Comparison of ENCODE assay signal across 18 cellular contexts in genomic region chr9:98189412-98189811, GRCh38. TPM values are rescaled to one million over a fixed set of nuclear protein-coding genes. Genes with fewer than 3 reads are reported as not detected.
DNase-seq lines count a peak whose midpoint lies in the region; ATAC-seq, FAIRE-seq and TF ChIP-seq lines count a peak whose summit lies in the region.
"Had no signal": no experiment of that assay in that cellular context is flagged by ENCODE, and none has a peak within 500 bp of the region (broad histone marks: within the 10 kb centered on the region; RNA-seq: fewer than 3 reads in every experiment).

No MANE protein-coding gene starts in this region.

- H3K9me1 ChIP-seq in K562 (ENCODE audit: control insufficient read depth, insufficient read depth, low read length): no peaks in the 10 kb centered on the region

- no peak overlapping the region for H3K4me3 ChIP-seq in Caco-2 (ENCODE audit: low read depth, low read length)
- no peak overlapping the region for H3K4me3 ChIP-seq in K562
- no peak overlapping the region for H3K4me3 ChIP-seq in trophoblast cell (ENCODE audit: low read depth, low read length)
- H3K4me3 ChIP-seq: SK-N-MC had no signal

- TF ChIP-seq CTCF in Caco-2 (IDR thresholded peaks at IDR 0.05; ENCODE audit: insufficient read depth in 1 of 2, low read depth in 1 of 2, low read length in 1 of 2, severe bottlenecking in 1 of 2, unreplicated experiment in 1 of 2): no peak
- no peak for TF ChIP-seq CTCF in K562 (IDR thresholded peaks at IDR 0.05 in 2 of 3, conservative IDR thresholded peaks at IDR 0.05 in 1 of 3; ENCODE audit: insufficient read depth in 2 of 3, low read depth in 1 of 3, low read length in 3 of 3)

- peak overlapping the region; percentile 48 for H3K18ac ChIP-seq in trophoblast cell (ENCODE audit: low read length)

- in situ Hi-C loops in K562 (cut with MboI): no loop called here

- no peaks in the 10 kb centered on the region for H3K27me3 ChIP-seq in Caco-2 (replicated peaks; ENCODE audit: control insufficient read depth, insufficient read depth, low read length)
- no peaks in the 10 kb centered on the region for H3K27me3 ChIP-seq in K562 (ENCODE audit: control insufficient read depth in 2 of 2, insufficient read depth in 2 of 2, low read length in 2 of 2)
- H3K27me3 ChIP-seq in trophoblast cell (ENCODE audit: insufficient read depth, low read length): no peaks in the 10 kb centered on the region

- CTCF ChIA-PET in Caco-2 (lab: Charles Lee): interaction anchor here (1.4 kb wide), 1 partner anchor 133 kb away, joined by 3 read pairs; the partner anchor contains the start of gene NANS
- CTCF ChIA-PET in K562 (lab: Yijun Ruan, JAX; ENCODE audit: low intra/inter-chr PET ratio): interaction anchor here (0.6 kb wide), 1 partner anchor 587 kb away, joined by 3 read pairs; no protein-coding TSS in a partner anchor

- H3K9me3 ChIP-seq in Caco-2: no peaks in the 10 kb centered on the region
- no peaks in the 10 kb centered on the region for H3K9me3 ChIP-seq in K562 (replicated peaks; ENCODE audit: control insufficient read depth, insufficient read depth, low read depth, low read length)
- H3K9me3 ChIP-seq in trophoblast cell (ENCODE audit: insufficient read depth, low read depth, low read length): no peaks in the 10 kb centered on the region

- FAIRE-seq in K562 (lab: Jason Lieb, UNC): no peak
- FAIRE-seq: H54 had no signal

- peaks cover 48% of the 10 kb centered on the region for H3K4me1 Mint-ChIP-seq in activated naive CD8-positive, alpha-beta T cell (ENCODE audit: low read depth)
- H3K4me1 Mint-ChIP-seq in activated naive CD8-positive, alpha-beta T cell treated with anti-CD3 and anti-CD28 coated beads, Interleukin-2, amount 50 U/mL, for 24 hours: peaks cover 26% of the 10 kb centered on the region
- peaks cover 33% of the 10 kb centered on the region for H3K4me1 Mint-ChIP-seq in Caco-2 (ENCODE audit: low read depth, unreplicated experiment)

- peaks cover 27% of the 10 kb centered on the region for H3K79me1 ChIP-seq in trophoblast cell (ENCODE audit: low read length)

- DNase-seq in activated naive CD8-positive, alpha-beta T cell treated with anti-CD3 and anti-CD28 coated beads, Interleukin-2, amount 50 U/mL, for 24 hours: no peak
- no peak for DNase-seq in Caco-2
- no peak for DNase-seq in K562 (ENCODE audit: extremely low read depth in 1 of 4, low spot score in 3 of 4)
- no peak for DNase-seq in trophoblast cell
- no peak for DNase-seq in C1 segment of cervical spinal cord (lab: John Stamatoyannopoulos, UW)
- DNase-seq: 8988T, EL, IMR-90, NCI-H1417, NCI-H1930, NCI-H526 treated with DMSO at 0.1 percent for 48 hours, Right ventricle myocardium superior had no signal

- H3K9ac ChIP-seq in K562 (ENCODE audit: insufficient read depth in 1 of 2, low read depth in 2 of 2, low read length in 2 of 2) (no peak overlapping the region; a peak in 1 of 4 replicates), trophoblast cell (ENCODE audit: low read length) (no peak overlapping the region)

- peak overlapping the region; percentile 37 for H2BK12ac ChIP-seq in trophoblast cell (ENCODE audit: low read length)

- POLR2A ChIA-PET in Caco-2 (lab: Charles Lee): no interaction called here
- POLR2A ChIA-PET in K562 (lab: Yijun Ruan, JAX): interaction anchor here (1.2 to 1.6 kb wide), 2 partner anchors 9 to 13 kb away, joined by 3 to 4 read pairs; no protein-coding TSS in a partner anchor

- H3K4me3 Mint-ChIP-seq in activated naive CD8-positive, alpha-beta T cell: peak overlapping the region; percentile 4
- no peak overlapping the region for H3K4me3 Mint-ChIP-seq in activated naive CD8-positive, alpha-beta T cell treated with anti-CD3 and anti-CD28 coated beads, Interleukin-2, amount 50 U/mL, for 24 hours
- no peak overlapping the region for H3K4me3 Mint-ChIP-seq in Caco-2 (ENCODE audit: unreplicated experiment)

- no peaks in the 10 kb centered on the region for H4K20me1 ChIP-seq in K562 (replicated peaks; ENCODE audit: control insufficient read depth, insufficient read depth, low read length)

- no peak for TF ChIP-seq POLR2A in K562 (conservative IDR thresholded peaks at IDR 0.05)

- H3K36me3 ChIP-seq in Caco-2 (ENCODE audit: control insufficient read depth, insufficient read depth, low read length): no peaks in the 10 kb centered on the region
- H3K36me3 ChIP-seq in K562 (ENCODE audit: control insufficient read depth, insufficient read depth, low read length): peaks cover 8% of the 10 kb centered on the region; the same call in 2 of the 3 replicates
- peaks cover 1 to 12% of the 10 kb centered on the region in 2 experiments for H3K36me3 ChIP-seq in trophoblast cell (ENCODE audit: control insufficient read depth in 1 of 2, insufficient read depth in 2 of 2, low read length in 2 of 2)

- 75% methylated on average over 6 of the region's 6 CpGs for WGBS in K562 (ENCODE audit: insufficient coverage, low coverage, missing lambda C conversion rate)
- WGBS in trophoblast cell (ENCODE audit: extremely low coverage, insufficient coverage, insufficient read length): no CpG with 5 or more reads among the region's 6 CpGs

- H2AK5ac ChIP-seq in trophoblast cell (ENCODE audit: low read length): no peak overlapping the region

- no peaks in the 10 kb centered on the region for H3K9me3 Mint-ChIP-seq in activated naive CD8-positive, alpha-beta T cell (ENCODE audit: low read depth)
- H3K9me3 Mint-ChIP-seq in activated naive CD8-positive, alpha-beta T cell treated with anti-CD3 and anti-CD28 coated beads, Interleukin-2, amount 50 U/mL, for 24 hours: no peaks in the 10 kb centered on the region
- H3K9me3 Mint-ChIP-seq in Caco-2 (ENCODE audit: unreplicated experiment): no peaks in the 10 kb centered on the region

- peak overlapping the region; percentile 54 for H4K91ac ChIP-seq in trophoblast cell (ENCODE audit: low read depth, low read length)

- no peaks in the 10 kb centered on the region for H3K36me3 Mint-ChIP-seq in activated naive CD8-positive, alpha-beta T cell
- H3K36me3 Mint-ChIP-seq in activated naive CD8-positive, alpha-beta T cell treated with anti-CD3 and anti-CD28 coated beads, Interleukin-2, amount 50 U/mL, for 24 hours (ENCODE audit: low read depth): no peaks in the 10 kb centered on the region
- peaks cover 20% of the 10 kb centered on the region for H3K36me3 Mint-ChIP-seq in Caco-2 (ENCODE audit: insufficient read depth, unreplicated experiment)

- H3K4me2 ChIP-seq in K562 (ENCODE audit: insufficient read depth, low read length) (no peak overlapping the region), trophoblast cell (ENCODE audit: low read length) (no peak overlapping the region)

- H3K27ac ChIP-seq in K562 (ENCODE audit: extremely low read depth, low read depth, low read length): peak overlapping the region; percentile 12; the same call in 1 of the 3 replicates
- peak overlapping the region; percentile 48 for H3K27ac ChIP-seq in trophoblast cell (ENCODE audit: low read depth, low read length)
- H3K27ac ChIP-seq: SK-N-MC had no signal

- H2AFZ ChIP-seq in K562 (ENCODE audit: low read depth, low read length) (no peak overlapping the region), trophoblast cell (ENCODE audit: insufficient read depth, low read length, poor library complexity) (no peak overlapping the region)

- H3K27ac Mint-ChIP-seq in activated naive CD8-positive, alpha-beta T cell: peak overlapping the region; percentile 10
- H3K27ac Mint-ChIP-seq in activated naive CD8-positive, alpha-beta T cell treated with anti-CD3 and anti-CD28 coated beads, Interleukin-2, amount 50 U/mL, for 24 hours: no peak overlapping the region
- peak overlapping the region; percentile 63 for H3K27ac Mint-ChIP-seq in Caco-2 (ENCODE audit: unreplicated experiment)

- H3K23ac ChIP-seq in trophoblast cell (ENCODE audit: low read length): no peak overlapping the region

- H4K8ac ChIP-seq in trophoblast cell (ENCODE audit: low read depth, low read length): peak overlapping the region; percentile 49

- BruUV-seq in Caco-2 (replicated peaks; lab: Mats Ljungman, UMichigan): TSS peak; percentile 14
- BruUV-seq in K562 (replicated peaks; lab: Mats Ljungman, UMichigan): no TSS peak

- H2BK5ac ChIP-seq in trophoblast cell (ENCODE audit: low read depth, low read length, poor library complexity): peak overlapping the region; percentile 28

- no peaks in the 10 kb centered on the region for H3K27me3 Mint-ChIP-seq in activated naive CD8-positive, alpha-beta T cell
- H3K27me3 Mint-ChIP-seq in activated naive CD8-positive, alpha-beta T cell treated with anti-CD3 and anti-CD28 coated beads, Interleukin-2, amount 50 U/mL, for 24 hours: no peaks in the 10 kb centered on the region
- no peaks in the 10 kb centered on the region for H3K27me3 Mint-ChIP-seq in Caco-2 (ENCODE audit: insufficient read depth, unreplicated experiment)

- H3K14ac ChIP-seq in trophoblast cell (ENCODE audit: low read length): peak overlapping the region; percentile 40

- no peak overlapping the region for H4K12ac ChIP-seq in trophoblast cell (ENCODE audit: low read depth, low read length)

- intact Hi-C loops in Caco-2 (cut with micrococcal nuclease; ENCODE audit: unreplicated experiment) (no loop called here), K562 (cut with micrococcal nuclease) (no loop called here)

- peak overlapping the region; percentile 81 for H3K4ac ChIP-seq in trophoblast cell (ENCODE audit: low read depth, low read length)

- ATAC-seq in activated naive CD8-positive, alpha-beta T cell treated with anti-CD3 and anti-CD28 coated beads, Interleukin-2, amount 50 U/mL, for 24 hours: no peak
- ATAC-seq in K562 (no peak), GM18909 (IDR thresholded peaks at IDR 0.05; ENCODE audit: poor library complexity, unreplicated experiment) (no peak), GM18858 (IDR thresholded peaks at IDR 0.05; ENCODE audit: unreplicated experiment) (no peak)
- ATAC-seq: Panc1 had no signal

- peak overlapping the region; percentile 79 for H2BK120ac ChIP-seq in trophoblast cell (ENCODE audit: insufficient read depth, low read length, poor library complexity)

- TF ChIP-seq EP300 in K562 (IDR thresholded peaks at IDR 0.05; ENCODE audit: low read length): no peak

- H3K4me1 ChIP-seq in Caco-2 (peaks cover 25% of the 10 kb centered on the region), K562 (replicated peaks in 1 of 2; ENCODE audit: control insufficient read depth in 2 of 2, insufficient read depth in 2 of 2, low read length in 2 of 2) (peaks cover 44% of the 10 kb centered on the region in 2 experiments), trophoblast cell (ENCODE audit: control insufficient read depth in 1 of 2, insufficient read depth in 2 of 2, low read length in 2 of 2) (peaks cover 21 to 42% of the 10 kb centered on the region in 2 experiments)

- TF ChIP-seq RAD21 in K562 (CRISPR knock-in tag; conservative IDR thresholded peaks at IDR 0.05 in 1 of 2, IDR thresholded peaks at IDR 0.05 in 1 of 2): no peak

- H3K79me2 ChIP-seq in K562 (ENCODE audit: control insufficient read depth, insufficient read depth, low read length) (peaks cover 72% of the 10 kb centered on the region), trophoblast cell (ENCODE audit: control insufficient read depth, insufficient read depth, low read length, poor library complexity) (peaks cover 30% of the 10 kb centered on the region)

RNA-seq across cellular contexts. Expression of gene CORO2A, which starts 3.0 kb away (rescaled TPM):
- total RNA-seq in Caco-2 (2022) (18.9 and 20.0 TPM in 2 replicates), K562 (2014; rRNA removed) (13.4 and 20.8 TPM in 2 replicates), K562 (2014; rRNA removed; fragmentation: Illumina TruSeq; extraction: Trizol) (17.5 and 20.0 TPM in 2 replicates), K562 (2015; rRNA removed; fragmentation: Illumina TruSeq; extraction: Trizol) (16.3 and 16.5 TPM in 2 replicates), K562 (2021) (21.1 and 21.3 TPM in 2 replicates)
- 10.6 and 16.2 TPM in 2 replicates for total RNA-seq in K562 (2011; cell fraction: chromatin; rRNA removed; ENCODE audit: low replicate concordance)
- total RNA-seq in K562 (2011; cell fraction: nucleolus; rRNA removed): 11.2 and 12.9 TPM in 2 replicates
- 11.4 and 11.6 TPM in 2 replicates for total RNA-seq in K562 (2011; cell fraction: nucleoplasm; rRNA removed)
- polyA plus RNA-seq in K562 (2011; rRNA removed) (13.2 and 18.7 TPM in 2 replicates), K562 (2014; fragmentation: Illumina TruSeq; extraction: Trizol) (23.5 and 26.6 TPM in 2 replicates), K562 (2014; fragmentation: Nextera tagmentation; extraction: Ambion mirVana) (10 to 100 TPM in 1 of 2 experiments, 1 to 10 TPM in 1; 9.5 to 12.2 TPM), K562 (2014; rRNA removed) (18.0 and 20.3 TPM in 2 replicates)
- 15.4 and 25.7 TPM in 2 replicates for polyA plus RNA-seq in K562 (2011; cell fraction: cytosol; rRNA removed)
- 8.4 and 15.2 TPM in 2 replicates for polyA plus RNA-seq in K562 (2011; cell fraction: nucleus; rRNA removed)
- polyA plus RNA-seq in K562 (2012): 14.3 and 16.8 TPM in 2 replicates
- polyA minus RNA-seq in K562 (2011; rRNA and poly(A)+ RNA removed): 13.1 and 21.5 TPM in 2 replicates
- 8.4 and 12.5 TPM in 2 replicates for polyA minus RNA-seq in K562 (2011; cell fraction: cytosol; rRNA and poly(A)+ RNA removed)
- polyA minus RNA-seq in K562 (2011; cell fraction: nucleus; rRNA and poly(A)+ RNA removed): 4.7 and 5.2 TPM in 2 replicates
- polyA plus RNA-seq in trophoblast cell (2013): 34.0 and 35.3 TPM in 2 replicates
